Comparison of ENCODE assay signal across 1 cellular context in the genomic region with DNA sequence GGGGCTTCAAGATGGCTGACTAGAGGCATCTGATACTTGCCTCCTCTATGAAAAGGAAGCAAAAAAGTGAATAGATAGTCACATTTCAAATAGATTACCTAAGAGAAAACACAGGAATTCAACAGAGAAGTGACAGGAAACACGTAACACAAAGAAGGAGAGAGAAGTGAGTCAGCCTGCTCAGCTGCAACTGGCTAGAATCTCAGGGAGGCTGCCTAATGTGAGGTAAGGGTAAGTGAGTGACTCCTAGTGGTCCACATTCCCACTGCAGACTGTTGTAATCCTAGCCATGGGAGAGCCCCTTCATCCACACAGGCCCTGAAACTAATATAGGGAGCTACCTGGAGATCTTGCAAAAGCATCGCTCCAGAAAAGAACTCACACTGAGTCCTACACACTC.
TF ChIP-seq lines count a peak whose summit lies in the region.

No MANE protein-coding gene starts in this region.

TF ChIP-seq in H1, 55 proteins besides CTCF, POLR2A, EP300 and RAD21 (continued from another document):
- TF ChIP-seq, protein P1, sequence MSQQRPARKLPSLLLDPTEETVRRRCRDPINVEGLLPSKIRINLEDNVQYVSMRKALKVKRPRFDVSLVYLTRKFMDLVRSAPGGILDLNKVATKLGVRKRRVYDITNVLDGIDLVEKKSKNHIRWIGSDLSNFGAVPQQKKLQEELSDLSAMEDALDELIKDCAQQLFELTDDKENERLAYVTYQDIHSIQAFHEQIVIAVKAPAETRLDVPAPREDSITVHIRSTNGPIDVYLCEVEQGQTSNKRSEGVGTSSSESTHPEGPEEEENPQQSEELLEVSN (IDR thresholded peaks at IDR 0.05): no peak
- TF ChIP-seq KDM4A (IDR thresholded peaks at IDR 0.05; ENCODE audit: low read depth, low read length, severe bottlenecking) (no peak), GTF2F1 (IDR thresholded peaks at IDR 0.05; ENCODE audit: borderline replicate concordance, low read depth, low read length) (no peak), SP2 (IDR thresholded peaks at IDR 0.05; ENCODE audit: low read length) (no peak)
